In the genomic region with DNA sequence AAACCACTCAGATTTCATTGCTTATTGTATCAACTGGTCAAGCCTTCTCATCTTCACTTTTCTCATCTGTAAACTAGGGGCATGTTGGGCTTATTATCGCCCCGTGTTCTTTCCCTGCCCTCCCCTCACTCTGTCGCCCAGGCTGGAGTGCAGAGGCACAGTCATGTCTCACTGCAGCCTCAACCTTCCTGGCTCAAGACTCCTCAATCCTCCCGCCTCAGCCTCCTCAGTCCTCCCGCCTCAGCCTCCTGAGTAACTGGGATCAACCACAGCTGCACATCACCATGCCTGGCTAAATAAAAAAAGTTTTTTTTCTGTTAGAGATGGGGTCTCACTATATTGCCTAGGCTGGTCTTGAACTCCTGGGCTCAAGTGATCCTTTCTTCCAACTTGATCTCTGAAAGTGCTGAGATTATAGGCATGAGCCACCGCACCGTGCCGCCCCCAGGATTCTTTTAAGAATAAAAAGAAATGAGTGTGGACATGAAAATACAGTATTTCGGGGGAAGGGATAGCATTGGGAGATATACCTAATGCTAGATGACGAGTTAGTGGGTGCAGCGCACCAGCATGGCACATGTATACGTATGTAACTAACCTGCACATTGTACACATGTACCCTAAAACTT, we compare ENCODE assay signal across 11 cellular contexts. TPM values are rescaled to one million over a fixed set of nuclear protein-coding genes. Genes with fewer than 3 reads are reported as not detected.
DNase-seq lines count a peak whose midpoint lies in the region; ATAC-seq and TF ChIP-seq lines count a peak whose summit lies in the region.
"Had no signal": no experiment of that assay in that cellular context is flagged by ENCODE, and none has a peak within 500 bp of the region (broad histone marks: within the 10 kb centered on the region; RNA-seq: fewer than 3 reads in every experiment).

No MANE protein-coding gene starts in this region.

- intact Hi-C loops in activated T-helper 1 cell treated with anti-CD3 and anti-CD28 coated beads, Interleukin-12 subunit alpha, Interleukin-12 subunit beta, Interleukin-2, Interleukin-4 antibody, amounts not matched to agents 30 ng/mL and 10 ng/mL and 1 ng/mL, durations not matched to agents 14 hours and 24 hours and 36 hours (cut with micrococcal nuclease) = loop anchor here (10.0 kb wide), 1 partner anchor 1110 kb away; a partner anchor contains a TSS
- intact Hi-C loops in stomach (cut with DNase I; ENCODE audit: low total_unique reads) = no loop called here

- peaks cover 46% of the 10 kb centered on the region for H3K4me1 Mint-ChIP-seq in activated T-helper 1 cell treated with anti-CD3 and anti-CD28 coated beads, Interleukin-12 subunit alpha, Interleukin-12 subunit beta, Interleukin-2, Interleukin-4 antibody, amounts not matched to agents 30 ng/mL and 10 ng/mL and 1 ng/mL, durations not matched to agents 14 hours and 24 hours and 36 hours (ENCODE audit: low read depth)

- H3K9me3 Mint-ChIP-seq in activated T-helper 1 cell treated with anti-CD3 and anti-CD28 coated beads, Interleukin-12 subunit alpha, Interleukin-12 subunit beta, Interleukin-2, Interleukin-4 antibody, amounts not matched to agents 30 ng/mL and 10 ng/mL and 1 ng/mL, durations not matched to agents 14 hours and 24 hours and 36 hours = no peaks in the 10 kb centered on the region

- H3K27ac ChIP-seq in stomach = peak overlapping the region in 3 of 5 donors; percentile 92 to 99 (median 99)

- peaks cover 33 to 71% (median 59%) of the 10 kb centered on the region in 4 donors for H3K4me1 ChIP-seq in stomach

- TF ChIP-seq POLR2A in stomach (IDR thresholded peaks at IDR 0.05) = no peak

- TF ChIP-seq CTCF in stomach (IDR thresholded peaks at IDR 0.05) (no peak), omental fat pad (IDR thresholded peaks at IDR 0.05) (no peak)

- no peaks in the 10 kb centered on the region for H3K27me3 ChIP-seq in stomach

- peak overlapping the region; percentile 95 for H3K4me3 Mint-ChIP-seq in activated T-helper 1 cell treated with anti-CD3 and anti-CD28 coated beads, Interleukin-12 subunit alpha, Interleukin-12 subunit beta, Interleukin-2, Interleukin-4 antibody, amounts not matched to agents 30 ng/mL and 10 ng/mL and 1 ng/mL, durations not matched to agents 14 hours and 24 hours and 36 hours

- H3K36me3 ChIP-seq in stomach = peaks cover 4 to 19% (median 14%) of the 10 kb centered on the region in 4 donors

- H3K4me3 ChIP-seq in iPS-18c (ENCODE audit: insufficient read depth, low read depth, low read length) (peak overlapping the region; percentile 84), stomach (peak overlapping the region in 3 of 4 donors; percentile 11 to 87 (median 76))

- ATAC-seq in HG02642 (IDR thresholded peaks at IDR 0.05; ENCODE audit: poor library complexity, unreplicated experiment) (no peak), omental fat pad (ENCODE audit: low FRiP score) (no peak), HG02610 (IDR thresholded peaks at IDR 0.05; ENCODE audit: unreplicated experiment) (no peak)
- ATAC-seq: left lobe of liver had no signal

- TF ChIP-seq EP300 in stomach (IDR thresholded peaks at IDR 0.05) = no peak

- H3K9me3 ChIP-seq in iPS-18c (ENCODE audit: control insufficient read depth, insufficient read depth, low read length) = no peaks in the 10 kb centered on the region
- H3K9me3 ChIP-seq in stomach = no peaks in the 10 kb centered on the region

- H3K27me3 Mint-ChIP-seq in activated T-helper 1 cell treated with anti-CD3 and anti-CD28 coated beads, Interleukin-12 subunit alpha, Interleukin-12 subunit beta, Interleukin-2, Interleukin-4 antibody, amounts not matched to agents 30 ng/mL and 10 ng/mL and 1 ng/mL, durations not matched to agents 14 hours and 24 hours and 36 hours (ENCODE audit: insufficient read depth) = no peaks in the 10 kb centered on the region

- H3K36me3 Mint-ChIP-seq in activated T-helper 1 cell treated with anti-CD3 and anti-CD28 coated beads, Interleukin-12 subunit alpha, Interleukin-12 subunit beta, Interleukin-2, Interleukin-4 antibody, amounts not matched to agents 30 ng/mL and 10 ng/mL and 1 ng/mL, durations not matched to agents 14 hours and 24 hours and 36 hours (ENCODE audit: low read depth) = peaks cover 42% of the 10 kb centered on the region

- peak; percentile 14 for DNase-seq in activated CD4-positive, alpha-beta T cell treated with anti-CD3 and anti-CD28 coated beads for 48 hours
- DNase-seq in activated CD4-positive, alpha-beta T cell treated with anti-CD3 and anti-CD28 coated beads, Interleukin-2, amount 50 U/mL, for 1 hour = no peak
- no peak for DNase-seq in activated T-helper 1 cell treated with anti-CD3 and anti-CD28 coated beads, Interleukin-12 subunit alpha, Interleukin-12 subunit beta, Interleukin-2, Interleukin-4 antibody, amounts not matched to agents 30 ng/mL and 10 ng/mL and 1 ng/mL, durations not matched to agents 14 hours and 24 hours and 36 hours (ENCODE audit: low spot score)
- DNase-seq in stomach (no peak), omental fat pad (ENCODE audit: low spot score) (no peak)
- DNase-seq: NCI-H187 had no signal

- H3K27ac Mint-ChIP-seq in activated T-helper 1 cell treated with anti-CD3 and anti-CD28 coated beads, Interleukin-12 subunit alpha, Interleukin-12 subunit beta, Interleukin-2, Interleukin-4 antibody, amounts not matched to agents 30 ng/mL and 10 ng/mL and 1 ng/mL, durations not matched to agents 14 hours and 24 hours and 36 hours = peak overlapping the region; percentile 78

- WGBS in stomach, 5 donors = 69 to 77% (median 71%) methylated on average over 12 of the region's 12 CpGs

RNA-seq across cellular contexts. Expression of a gene that starts 2.0 kb away (rescaled TPM):
- 36.0 and 37.6 TPM in 2 replicates for total RNA-seq in activated T-helper 1 cell treated with anti-CD3 and anti-CD28 coated beads, Interleukin-12 subunit alpha, Interleukin-12 subunit beta, Interleukin-2, Interleukin-4 antibody, amounts not matched to agents 30 ng/mL and 10 ng/mL and 1 ng/mL, durations not matched to agents 14 hours and 24 hours and 36 hours
- total RNA-seq in stomach (10 to 100 TPM; 11.1 to 26.8 (median 16.0) TPM), omental fat pad (10 to 100 TPM; 12.6 to 28.1 (median 21.1) TPM)
- 1 to 10 TPM; 5.8 to 7.4 (median 6.1) TPM for polyA plus RNA-seq in stomach

RNA-seq across cellular contexts. Expression of a gene that starts 35.9 kb away (rescaled TPM):
- total RNA-seq in activated T-helper 1 cell treated with anti-CD3 and anti-CD28 coated beads, Interleukin-12 subunit alpha, Interleukin-12 subunit beta, Interleukin-2, Interleukin-4 antibody, amounts not matched to agents 30 ng/mL and 10 ng/mL and 1 ng/mL, durations not matched to agents 14 hours and 24 hours and 36 hours = 451 and 465 TPM in 2 replicates
- total RNA-seq in stomach = 100 to 1,000 TPM; 142 to 638 (median 342) TPM
- polyA plus RNA-seq in stomach = 100 to 1,000 TPM in 1 of 3 donors, 10 to 100 TPM in 2; 81.7 to 100 (median 86.4) TPM
- 100 to 1,000 TPM; 269 to 487 (median 358) TPM for total RNA-seq in omental fat pad

RNA-seq across cellular contexts. Expression of a gene that starts 53.8 kb away (rescaled TPM):
- 0.66 and 1.0 TPM in 2 replicates for total RNA-seq in activated T-helper 1 cell treated with anti-CD3 and anti-CD28 coated beads, Interleukin-12 subunit alpha, Interleukin-12 subunit beta, Interleukin-2, Interleukin-4 antibody, amounts not matched to agents 30 ng/mL and 10 ng/mL and 1 ng/mL, durations not matched to agents 14 hours and 24 hours and 36 hours
- total RNA-seq in stomach = not detected
- polyA plus RNA-seq in stomach = under 1 TPM in 1 of 3 donors, not detected in 2; 0.15 TPM
- total RNA-seq in omental fat pad = not detected
- total RNA-seq: left lobe of liver, temporal lobe had no signal

RNA-seq across cellular contexts. Expression of a gene that starts 59.1 kb away (rescaled TPM):
- total RNA-seq in activated T-helper 1 cell treated with anti-CD3 and anti-CD28 coated beads, Interleukin-12 subunit alpha, Interleukin-12 subunit beta, Interleukin-2, Interleukin-4 antibody, amounts not matched to agents 30 ng/mL and 10 ng/mL and 1 ng/mL, durations not matched to agents 14 hours and 24 hours and 36 hours = 0.64 and 1.7 TPM in 2 replicates
- total RNA-seq in stomach (10 to 100 TPM in 2 of 5 donors, 1 to 10 TPM in 2, not detected in 1; 5.0 to 21.0 (median 13.3) TPM), omental fat pad (10 to 100 TPM in 2 of 4 donors, 1 to 10 TPM in 2; 7.1 to 15.1 (median 12.0) TPM)
- 1 to 10 TPM; 3.3 to 8.4 (median 8.2) TPM for polyA plus RNA-seq in stomach
